ENCODE assay signal across 8 cellular contexts in the genomic region with DNA sequence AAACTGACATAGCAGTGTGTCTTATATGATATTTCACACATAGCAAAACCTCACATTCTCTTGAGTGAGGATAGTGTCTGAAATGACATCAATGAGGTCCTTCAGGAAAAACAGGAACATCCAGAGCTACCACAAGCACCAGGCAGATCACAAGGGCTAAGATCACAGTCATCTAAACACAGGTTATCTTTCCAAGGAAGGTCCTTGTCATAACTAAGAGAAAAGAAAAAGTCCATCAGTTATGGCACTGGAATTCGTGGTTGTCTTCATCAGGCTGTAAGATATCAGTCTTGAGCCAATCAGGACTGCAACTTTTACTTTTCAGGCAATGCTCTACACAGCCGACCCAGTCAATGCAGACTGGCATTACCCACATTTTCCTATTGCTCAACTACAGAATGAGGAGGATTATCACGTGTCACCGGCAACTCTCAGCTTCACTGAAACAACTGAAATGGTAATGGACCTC. TPM values are rescaled to one million over a fixed set of nuclear protein-coding genes. Genes with fewer than 3 reads are reported as not detected.
DNase-seq lines count a peak whose midpoint lies in the region; ATAC-seq and TF ChIP-seq lines count a peak whose summit lies in the region.

No MANE protein-coding gene starts in this region.

- TF ChIP-seq CTCF in HEK293 (tag by site-specific recombination; IDR thresholded peaks at IDR 0.05) (no peak), gastroesophageal sphincter (IDR thresholded peaks at IDR 0.05) (no peak)

- TF ChIP-seq POLR2A in gastroesophageal sphincter (IDR thresholded peaks at IDR 0.05) (no peak), GM18505 (IDR thresholded peaks at IDR 0.05; ENCODE audit: borderline replicate concordance, extremely low read depth, insufficient read depth, insufficient read length) (no peak)

- DNase-seq in T-helper 2 cell treated with Interferon-gamma antibody and Interleukin-4, amounts not matched to agents 5 μg/mL and 100 μg/mL, for 36 hours (ENCODE audit: low spot score): peak; percentile 53
- DNase-seq in stimulated activated CD4-positive, alpha-beta T cell treated with anti-CD3 and anti-CD28 coated beads, Interleukin-2, amount 100 ng/mL, for 48 hours: peak; percentile 6 to 7
- DNase-seq in H7: no peak
- no peak for DNase-seq in NCI-H2171 (lab: John Stamatoyannopoulos, UW)

- peak overlapping the region; percentile 15 for H3K27ac Mint-ChIP-seq in T-helper 2 cell treated with Interferon-gamma antibody and Interleukin-4, amounts not matched to agents 5 μg/mL and 100 μg/mL, for 36 hours

- peaks cover 0 to 20% of the 10 kb centered on the region in 2 experiments; a peak in 2 of 3 replicates for H3K36me3 ChIP-seq in HEK293 (ENCODE audit: control insufficient read depth in 2 of 2, insufficient read depth in 1 of 2, low read length in 2 of 2)
- peaks cover 0 to 19% of the 10 kb centered on the region in 2 donors for H3K36me3 ChIP-seq in gastroesophageal sphincter
- peaks cover 2% of the 10 kb centered on the region; the same call in 1 of the 2 replicates for H3K36me3 ChIP-seq in H7 (replicated peaks; ENCODE audit: control insufficient read depth, insufficient read depth, low read length)

- H3K4me3 ChIP-seq in HEK293 (ENCODE audit: low read depth, low read length) (no peak overlapping the region), gastroesophageal sphincter (peak overlapping the region; percentile 17 to 23), H7 (ENCODE audit: insufficient read depth, low read depth, low read length) (no peak overlapping the region)

- H3K27ac ChIP-seq in HEK293 (ENCODE audit: extremely low read depth, low read depth, low read length): no peak overlapping the region
- H3K27ac ChIP-seq in gastroesophageal sphincter: peak overlapping the region; percentile 85 to 99 (median 88)

- peaks cover 9% of the 10 kb centered on the region for H3K36me3 Mint-ChIP-seq in T-helper 2 cell treated with Interferon-gamma antibody and Interleukin-4, amounts not matched to agents 5 μg/mL and 100 μg/mL, for 36 hours (ENCODE audit: low read depth)

- no peaks in the 10 kb centered on the region for H3K9me3 Mint-ChIP-seq in T-helper 2 cell treated with Interferon-gamma antibody and Interleukin-4, amounts not matched to agents 5 μg/mL and 100 μg/mL, for 36 hours

- CTCF ChIA-PET in HEK293 (lab: Yijun Ruan, JAX): interaction anchor here (0.6 to 1.4 kb wide), 3 partner anchors 25 to 161 kb away, joined by 4 to 6 read pairs (median 4); no protein-coding TSS in a partner anchor

- H3K4me1 Mint-ChIP-seq in T-helper 2 cell treated with Interferon-gamma antibody and Interleukin-4, amounts not matched to agents 5 μg/mL and 100 μg/mL, for 36 hours (ENCODE audit: low read depth): peaks cover 46% of the 10 kb centered on the region

- no peak for TF ChIP-seq EP300 in gastroesophageal sphincter (IDR thresholded peaks at IDR 0.05)

- H3K9me3 ChIP-seq in HEK293 (ENCODE audit: control insufficient read depth, insufficient read depth, low read depth, low read length) (no peaks in the 10 kb centered on the region), gastroesophageal sphincter (no peaks in the 10 kb centered on the region)

- 5 to 26% methylated on average over 2 to 4 of the region's 4 CpGs for WGBS in gastroesophageal sphincter (ENCODE audit: low coverage in 1 of 2), 2 donors

- H3K27me3 ChIP-seq in gastroesophageal sphincter: no peaks in the 10 kb centered on the region
- no peaks in the 10 kb centered on the region for H3K27me3 ChIP-seq in H7 (ENCODE audit: control insufficient read depth, insufficient read depth, low read length)

- POLR2A ChIA-PET in HEK293 (lab: Yijun Ruan, JAX): interaction anchor here (0.7 to 1.6 kb wide), 3 partner anchors 13 to 88 kb away, joined by 3 to 4 read pairs (median 3); a partner anchor contains a TSS

- H3K4me1 ChIP-seq in HEK293 (ENCODE audit: control insufficient read depth, insufficient read depth, low read length) (0 out of 2 replicates have a peak, but pooled peaks cover 5% of the 10 kb centered on the region), gastroesophageal sphincter (peaks cover 9 to 85% (median 24%) of the 10 kb centered on the region in 3 donors)

- ATAC-seq in gastroesophageal sphincter (peak; percentile 79), GM18505 (IDR thresholded peaks at IDR 0.05; ENCODE audit: unreplicated experiment) (no peak), HG03460 (IDR thresholded peaks at IDR 0.05; ENCODE audit: unreplicated experiment) (no peak)

- peak overlapping the region; percentile 65 for H3K4me3 Mint-ChIP-seq in T-helper 2 cell treated with Interferon-gamma antibody and Interleukin-4, amounts not matched to agents 5 μg/mL and 100 μg/mL, for 36 hours

- H3K27me3 Mint-ChIP-seq in T-helper 2 cell treated with Interferon-gamma antibody and Interleukin-4, amounts not matched to agents 5 μg/mL and 100 μg/mL, for 36 hours (ENCODE audit: low read depth): peaks cover 21% of the 10 kb centered on the region

TF ChIP-seq in HEK293, 187 proteins besides CTCF, POLR2A, EP300 and RAD21:
- TF ChIP-seq ZXDB (tag by site-specific recombination; IDR thresholded peaks at IDR 0.05) (no peak), ZNF626 (tag by site-specific recombination; IDR thresholded peaks at IDR 0.05) (no peak), ZNF335 (tag by site-specific recombination; conservative IDR thresholded peaks at IDR 0.05) (peak; percentile 82), SCRT2 (tag by site-specific recombination; IDR thresholded peaks at IDR 0.05) (no peak), PRDM1 (tag by site-specific recombination; IDR thresholded peaks at IDR 0.05) (peak; percentile 82), ZNF416 (tag by site-specific recombination; IDR thresholded peaks at IDR 0.05) (no peak), ZBTB48 (tag by site-specific recombination; IDR thresholded peaks at IDR 0.05) (no peak), ZNF473 (tag by site-specific recombination; IDR thresholded peaks at IDR 0.05) (no peak), ZBTB17 (tag by site-specific recombination; IDR thresholded peaks at IDR 0.05) (0 out of 2 replicates have a peak, but pooled peaks have one; percentile 9)
TF ChIP-seq in HEK293: peak in this region for 3.

RNA-seq across cellular contexts. Expression of a gene that starts 26.4 kb away (rescaled TPM):
- total RNA-seq in gastroesophageal sphincter: 100 to 1,000 TPM in 2 of 4 donors, 10 to 100 TPM in 2; 66.6 to 142 (median 105) TPM
- 12.4 and 15.9 TPM in 2 replicates for total RNA-seq in H7 (2014; rRNA removed; shearing (Covaris generic))

RNA-seq across cellular contexts. Expression of a gene that starts 54.9 kb away (rescaled TPM):
- total RNA-seq in gastroesophageal sphincter: 10 to 100 TPM; 28.2 to 61.5 (median 30.4) TPM
- 141 and 142 TPM in 2 replicates for total RNA-seq in H7 (2014; rRNA removed; shearing (Covaris generic))

Comparison
In these comparisons a context has a peak if more than half of its experiments do, and no peak if none do; other contexts are left out.
1. H3K4me3 ChIP-seq: peak in gastroesophageal sphincter (2 of 2); none in HEK293 (single experiment) and H7 (single experiment).
2. DNase-seq: peak in T-helper 2 cell treated with Interferon-gamma antibody and Interleukin-4, amounts not matched to agents 5 μg/mL and 100 μg/mL, for 36 hours (single experiment) and stimulated activated CD4-positive, alpha-beta T cell treated with anti-CD3 and anti-CD28 coated beads, Interleukin-2, amount 100 ng/mL, for 48 hours (2 of 2); none in H7 (single experiment) and NCI-H2171 (single experiment).